ENCODE assay signal across 1 cellular context in the genomic region with DNA sequence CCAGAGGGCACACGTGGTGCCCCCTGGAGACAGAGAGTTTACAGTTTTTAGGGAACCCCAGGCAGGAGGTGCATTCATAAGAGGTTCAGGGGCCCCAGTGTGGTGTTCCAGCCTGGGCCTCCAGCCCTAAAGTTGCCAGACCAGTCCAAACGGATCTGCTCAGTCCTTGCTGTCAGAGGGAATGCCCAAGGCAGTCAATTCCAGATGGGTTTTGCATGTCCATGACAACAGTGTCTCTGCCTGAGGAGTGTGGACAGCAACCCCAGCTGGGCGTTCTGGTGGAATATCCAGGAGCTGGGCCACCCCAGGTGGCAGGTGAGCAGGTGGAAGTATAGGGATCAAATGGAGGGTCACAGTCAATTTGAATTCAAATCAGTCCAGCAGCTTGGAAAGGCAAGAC.
TF ChIP-seq lines count a peak whose summit lies in the region.

No MANE protein-coding gene starts in this region.

TF ChIP-seq in A549, 52 proteins besides CTCF, POLR2A, EP300 and RAD21 (continued from another document):
- TF ChIP-seq, protein P1, sequence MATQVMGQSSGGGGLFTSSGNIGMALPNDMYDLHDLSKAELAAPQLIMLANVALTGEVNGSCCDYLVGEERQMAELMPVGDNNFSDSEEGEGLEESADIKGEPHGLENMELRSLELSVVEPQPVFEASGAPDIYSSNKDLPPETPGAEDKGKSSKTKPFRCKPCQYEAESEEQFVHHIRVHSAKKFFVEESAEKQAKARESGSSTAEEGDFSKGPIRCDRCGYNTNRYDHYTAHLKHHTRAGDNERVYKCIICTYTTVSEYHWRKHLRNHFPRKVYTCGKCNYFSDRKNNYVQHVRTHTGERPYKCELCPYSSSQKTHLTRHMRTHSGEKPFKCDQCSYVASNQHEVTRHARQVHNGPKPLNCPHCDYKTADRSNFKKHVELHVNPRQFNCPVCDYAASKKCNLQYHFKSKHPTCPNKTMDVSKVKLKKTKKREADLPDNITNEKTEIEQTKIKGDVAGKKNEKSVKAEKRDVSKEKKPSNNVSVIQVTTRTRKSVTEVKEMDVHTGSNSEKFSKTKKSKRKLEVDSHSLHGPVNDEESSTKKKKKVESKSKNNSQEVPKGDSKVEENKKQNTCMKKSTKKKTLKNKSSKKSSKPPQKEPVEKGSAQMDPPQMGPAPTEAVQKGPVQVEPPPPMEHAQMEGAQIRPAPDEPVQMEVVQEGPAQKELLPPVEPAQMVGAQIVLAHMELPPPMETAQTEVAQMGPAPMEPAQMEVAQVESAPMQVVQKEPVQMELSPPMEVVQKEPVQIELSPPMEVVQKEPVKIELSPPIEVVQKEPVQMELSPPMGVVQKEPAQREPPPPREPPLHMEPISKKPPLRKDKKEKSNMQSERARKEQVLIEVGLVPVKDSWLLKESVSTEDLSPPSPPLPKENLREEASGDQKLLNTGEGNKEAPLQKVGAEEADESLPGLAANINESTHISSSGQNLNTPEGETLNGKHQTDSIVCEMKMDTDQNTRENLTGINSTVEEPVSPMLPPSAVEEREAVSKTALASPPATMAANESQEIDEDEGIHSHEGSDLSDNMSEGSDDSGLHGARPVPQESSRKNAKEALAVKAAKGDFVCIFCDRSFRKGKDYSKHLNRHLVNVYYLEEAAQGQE (IDR thresholded peaks at IDR 0.05): no peak
- TF ChIP-seq, protein P2, sequence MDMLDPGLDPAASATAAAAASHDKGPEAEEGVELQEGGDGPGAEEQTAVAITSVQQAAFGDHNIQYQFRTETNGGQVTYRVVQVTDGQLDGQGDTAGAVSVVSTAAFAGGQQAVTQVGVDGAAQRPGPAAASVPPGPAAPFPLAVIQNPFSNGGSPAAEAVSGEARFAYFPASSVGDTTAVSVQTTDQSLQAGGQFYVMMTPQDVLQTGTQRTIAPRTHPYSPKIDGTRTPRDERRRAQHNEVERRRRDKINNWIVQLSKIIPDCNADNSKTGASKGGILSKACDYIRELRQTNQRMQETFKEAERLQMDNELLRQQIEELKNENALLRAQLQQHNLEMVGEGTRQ (IDR thresholded peaks at IDR 0.05): no peak
- TF ChIP-seq PHF8 (IDR thresholded peaks at IDR 0.05; ENCODE audit: borderline replicate concordance, low read depth): no peak
- TF ChIP-seq, protein P3, sequence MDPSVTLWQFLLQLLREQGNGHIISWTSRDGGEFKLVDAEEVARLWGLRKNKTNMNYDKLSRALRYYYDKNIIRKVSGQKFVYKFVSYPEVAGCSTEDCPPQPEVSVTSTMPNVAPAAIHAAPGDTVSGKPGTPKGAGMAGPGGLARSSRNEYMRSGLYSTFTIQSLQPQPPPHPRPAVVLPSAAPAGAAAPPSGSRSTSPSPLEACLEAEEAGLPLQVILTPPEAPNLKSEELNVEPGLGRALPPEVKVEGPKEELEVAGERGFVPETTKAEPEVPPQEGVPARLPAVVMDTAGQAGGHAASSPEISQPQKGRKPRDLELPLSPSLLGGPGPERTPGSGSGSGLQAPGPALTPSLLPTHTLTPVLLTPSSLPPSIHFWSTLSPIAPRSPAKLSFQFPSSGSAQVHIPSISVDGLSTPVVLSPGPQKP (IDR thresholded peaks at IDR 0.05; ENCODE audit: low read depth, low read length): no peak
- no peak for TF ChIP-seq EHF (CRISPR knock-in tag; IDR thresholded peaks at IDR 0.05)
- TF ChIP-seq, protein P4, sequence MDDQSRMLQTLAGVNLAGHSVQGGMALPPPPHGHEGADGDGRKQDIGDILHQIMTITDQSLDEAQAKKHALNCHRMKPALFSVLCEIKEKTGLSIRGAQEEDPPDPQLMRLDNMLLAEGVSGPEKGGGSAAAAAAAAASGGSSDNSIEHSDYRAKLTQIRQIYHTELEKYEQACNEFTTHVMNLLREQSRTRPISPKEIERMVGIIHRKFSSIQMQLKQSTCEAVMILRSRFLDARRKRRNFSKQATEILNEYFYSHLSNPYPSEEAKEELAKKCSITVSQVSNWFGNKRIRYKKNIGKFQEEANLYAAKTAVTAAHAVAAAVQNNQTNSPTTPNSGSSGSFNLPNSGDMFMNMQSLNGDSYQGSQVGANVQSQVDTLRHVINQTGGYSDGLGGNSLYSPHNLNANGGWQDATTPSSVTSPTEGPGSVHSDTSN (IDR thresholded peaks at IDR 0.05): no peak
- TF ChIP-seq ZC3H11A (IDR thresholded peaks at IDR 0.05): no peak
- TF ChIP-seq MAFK (IDR thresholded peaks at IDR 0.05; ENCODE audit: partially characterized antibody): no peak
- no peak for TF ChIP-seq FOSB (CRISPR knock-in tag; IDR thresholded peaks at IDR 0.05)
- TF ChIP-seq HOXB5 (CRISPR knock-in tag; IDR thresholded peaks at IDR 0.05): no peak
- TF ChIP-seq RNF2 (IDR thresholded peaks at IDR 0.05; ENCODE audit: borderline replicate concordance, low read depth): no peak
- no peak for TF ChIP-seq ZFP36 (IDR thresholded peaks at IDR 0.05; ENCODE audit: borderline replicate concordance, partially characterized antibody)
- TF ChIP-seq ZNF302 (CRISPR knock-in tag; IDR thresholded peaks at IDR 0.05): no peak
- TF ChIP-seq EHMT2 (IDR thresholded peaks at IDR 0.05; ENCODE audit: low read depth): no peak
